ENCODE assay signal across 22 cellular contexts in the genomic region with DNA sequence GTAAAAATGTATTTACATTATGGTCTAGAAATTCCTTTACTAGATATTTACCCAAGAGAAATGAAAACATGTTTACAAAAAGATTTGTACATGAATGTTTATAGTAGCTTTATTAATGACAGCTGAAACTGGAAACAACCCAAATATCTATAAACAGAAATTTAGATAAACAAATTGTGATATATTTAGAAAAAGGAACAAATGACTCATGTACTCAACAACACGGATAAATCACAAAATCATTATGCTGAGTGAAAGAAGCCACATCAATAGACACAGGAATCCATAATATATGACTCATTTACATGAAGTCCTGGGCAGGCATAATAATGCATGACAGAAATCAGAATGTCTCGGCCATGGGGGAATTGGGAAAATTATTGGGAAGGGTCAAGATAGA.
DNase-seq lines count a peak whose midpoint lies in the region; ATAC-seq, FAIRE-seq and TF ChIP-seq lines count a peak whose summit lies in the region.
"Had no signal": no experiment of that assay in that cellular context is flagged by ENCODE, and none has a peak within 500 bp of the region (broad histone marks: within the 10 kb centered on the region; RNA-seq: fewer than 3 reads in every experiment).

No MANE protein-coding gene starts in this region.

- no peak for TF ChIP-seq CTCF in 22Rv1 (IDR thresholded peaks at IDR 0.05)
- no peak for TF ChIP-seq CTCF in bronchial epithelial cell (IDR thresholded peaks at IDR 0.05; ENCODE audit: insufficient read depth, low read length, severe bottlenecking)
- TF ChIP-seq CTCF in foreskin fibroblast (IDR thresholded peaks at IDR 0.05; ENCODE audit: low read depth, low read length): no peak

- DNase-seq in M059J (ENCODE audit: low read depth) (peak; percentile 37), bronchial epithelial cell (ENCODE audit: low read depth) (peak; percentile 12), foreskin fibroblast (peak; percentile 3 to 7), NCI-H69 (lab: John Stamatoyannopoulos, UW) (no peak), hepatic stellate cell (ENCODE audit: low spot score) (no peak)
- DNase-seq in activated CD4-positive, alpha-beta T cell treated with anti-CD3 and anti-CD28 coated beads, Interleukin-2, amount 10 ng/mL, durations not matched to agents 24 days and 14 days: no peak
- DNase-seq: 8988T, AML-193, DMS53, GDM1, KG1, MV-4-11, NCI-H1105 treated with DMSO at 0.1 percent for 48 hours, NCI-H2029 treated with DMSO at 0.1 percent for 48 hours, NCI-H345, Right ventricle myocardium superior had no signal

- H3K36me3 Mint-ChIP-seq in activated CD4-positive, alpha-beta T cell treated with anti-CD3 and anti-CD28 coated beads, Interleukin-2, amount 10 ng/mL, durations not matched to agents 24 days and 14 days (ENCODE audit: low read depth): no peaks in the 10 kb centered on the region

- FAIRE-seq in bronchial epithelial cell (lab: Jason Lieb, UNC): no peak
- FAIRE-seq: HTR-8/SVneo had no signal

- H3K27ac Mint-ChIP-seq in activated CD4-positive, alpha-beta T cell treated with anti-CD3 and anti-CD28 coated beads, Interleukin-2, amount 10 ng/mL, durations not matched to agents 24 days and 14 days: no peak overlapping the region
- H3K27ac Mint-ChIP-seq: GM23338 had no signal

- H3K36me3 ChIP-seq in bronchial epithelial cell (ENCODE audit: control insufficient read depth, insufficient read depth, low read length): no peaks in the 10 kb centered on the region

- H3K27me3 ChIP-seq in bronchial epithelial cell (ENCODE audit: control insufficient read depth, insufficient read depth, low read length): no peaks in the 10 kb centered on the region

- H3K4me3 ChIP-seq in bronchial epithelial cell (ENCODE audit: low read depth, low read length) (no peak overlapping the region), foreskin fibroblast (ENCODE audit: low read depth in 1 of 2, low read length in 2 of 2) (no peak overlapping the region)
- H3K4me3 ChIP-seq: GM23338 had no signal

- intact Hi-C loops in activated CD4-positive, alpha-beta T cell treated with anti-CD3 and anti-CD28 coated beads, Interleukin-2, amount 10 ng/mL, durations not matched to agents 24 days and 14 days (cut with micrococcal nuclease): no loop called here

- no peak overlapping the region for H3K4me3 Mint-ChIP-seq in activated CD4-positive, alpha-beta T cell treated with anti-CD3 and anti-CD28 coated beads, Interleukin-2, amount 10 ng/mL, durations not matched to agents 24 days and 14 days
- H3K4me3 Mint-ChIP-seq: GM23338 had no signal

- no peaks in the 10 kb centered on the region for H3K4me1 Mint-ChIP-seq in activated CD4-positive, alpha-beta T cell treated with anti-CD3 and anti-CD28 coated beads, Interleukin-2, amount 10 ng/mL, durations not matched to agents 24 days and 14 days
- H3K4me1 Mint-ChIP-seq: GM23338 had no signal

- no peaks in the 10 kb centered on the region for H3K27me3 Mint-ChIP-seq in activated CD4-positive, alpha-beta T cell treated with anti-CD3 and anti-CD28 coated beads, Interleukin-2, amount 10 ng/mL, durations not matched to agents 24 days and 14 days

- peaks cover 5% of the 10 kb centered on the region for H3K9me3 Mint-ChIP-seq in activated CD4-positive, alpha-beta T cell treated with anti-CD3 and anti-CD28 coated beads, Interleukin-2, amount 10 ng/mL, durations not matched to agents 24 days and 14 days

- no peak for ATAC-seq in GM18519 (IDR thresholded peaks at IDR 0.05; ENCODE audit: low FRiP score, unreplicated experiment)
- ATAC-seq: GM23338, HCT116 had no signal

- H3K27ac ChIP-seq in 22Rv1: peak overlapping the region; percentile 61
- H3K27ac ChIP-seq: C4-2B had no signal

Comparison
In these comparisons a context has a peak if more than half of its experiments do, and no peak if none do; other contexts are left out.
1. DNase-seq: peak in M059J (single experiment), bronchial epithelial cell (single experiment) and foreskin fibroblast (2 of 2); none in NCI-H69 (single experiment), hepatic stellate cell (single experiment) and activated CD4-positive, alpha-beta T cell treated with anti-CD3 and anti-CD28 coated beads, Interleukin-2, amount 10 ng/mL, durations not matched to agents 24 days and 14 days (single experiment).